In genomic region chr1:1984560-1985070, GRCh38 we compare ENCODE assay signal across 20 cellular contexts. TPM values are rescaled to one million over a fixed set of nuclear protein-coding genes. Genes with fewer than 3 reads are reported as not detected.
DNase-seq lines count a peak whose midpoint lies in the region; ATAC-seq, FAIRE-seq and TF ChIP-seq lines count a peak whose summit lies in the region.
"Had no signal": no experiment of that assay in that cellular context is flagged by ENCODE, and none has a peak within 500 bp of the region (broad histone marks: within the 10 kb centered on the region; RNA-seq: fewer than 3 reads in every experiment).

No MANE protein-coding gene starts in this region.

- peaks cover 3% of the 10 kb centered on the region for H3K27me3 Mint-ChIP-seq in activated CD4-positive, alpha-beta T cell treated with anti-CD3 and anti-CD28 coated beads, Interleukin-2, amount 10 ng/mL, durations not matched to agents 7 days and 5 days
- H3K27me3 Mint-ChIP-seq in activated CD4-positive, alpha-beta T cell treated with anti-CD3 and anti-CD28 coated beads for 36 hours: no peaks in the 10 kb centered on the region
- peaks cover 6% of the 10 kb centered on the region for H3K27me3 Mint-ChIP-seq in nephron progenitor cell (ENCODE audit: low read depth, poor library complexity)
- peaks cover 24% of the 10 kb centered on the region for H3K27me3 Mint-ChIP-seq in stimulated activated memory B cell treated with anti-CD40 and anti-IgM and Interleukin-4, amounts not matched to agents 10 μg/mL and 1 μg/mL and 100 μg/mL, for 72 hours

- no TSS peak for BruUV-seq in Panc1 (replicated peaks; lab: Mats Ljungman, UMichigan)

- CTCF ChIA-PET in activated CD4-positive, alpha-beta T cell treated with anti-CD3 and anti-CD28 coated beads, Interleukin-2, amount 10 ng/mL, durations not matched to agents 7 days and 5 days (lab: Charles Lee): no interaction called here
- CTCF ChIA-PET in activated CD4-positive, alpha-beta T cell treated with anti-CD3 and anti-CD28 coated beads for 36 hours (lab: Charles Lee): interaction anchor here (0.7 kb wide), 1 partner anchor 61 kb away, joined by 3 read pairs; no protein-coding TSS in a partner anchor
- CTCF ChIA-PET in Panc1 (lab: Charles Lee): no interaction called here

- no peak overlapping the region for H3K27ac ChIP-seq in Panc1 (ENCODE audit: low read length)
- H3K27ac ChIP-seq: 22Rv1, HL-60 had no signal

- no peaks in the 10 kb centered on the region for H3K36me3 ChIP-seq in Panc1 (ENCODE audit: control insufficient read depth, insufficient read depth, low read length)
- no peaks in the 10 kb centered on the region for H3K36me3 ChIP-seq in MG63

- TF ChIP-seq CTCF in Panc1 (IDR thresholded peaks at IDR 0.05) (no peak), nephron progenitor cell (IDR thresholded peaks at IDR 0.05) (no peak)

- POLR2A ChIA-PET in activated CD4-positive, alpha-beta T cell treated with anti-CD3 and anti-CD28 coated beads, Interleukin-2, amount 10 ng/mL, durations not matched to agents 7 days and 5 days (lab: Charles Lee): no interaction called here
- POLR2A ChIA-PET in activated CD4-positive, alpha-beta T cell treated with anti-CD3 and anti-CD28 coated beads for 36 hours (lab: Charles Lee): no interaction called here
- POLR2A ChIA-PET in Panc1 (lab: Charles Lee): no interaction called here

- H3K9me3 ChIP-seq in Panc1 (ENCODE audit: control insufficient read depth, insufficient read depth, low read depth, low read length): no peaks in the 10 kb centered on the region
- no peaks in the 10 kb centered on the region for H3K9me3 ChIP-seq in MG63

- no peaks in the 10 kb centered on the region for H3K4me1 Mint-ChIP-seq in activated CD4-positive, alpha-beta T cell treated with anti-CD3 and anti-CD28 coated beads, Interleukin-2, amount 10 ng/mL, durations not matched to agents 7 days and 5 days
- no peaks in the 10 kb centered on the region for H3K4me1 Mint-ChIP-seq in activated CD4-positive, alpha-beta T cell treated with anti-CD3 and anti-CD28 coated beads for 36 hours
- H3K4me1 Mint-ChIP-seq in nephron progenitor cell: peaks cover 38% of the 10 kb centered on the region
- H3K4me1 Mint-ChIP-seq in stimulated activated memory B cell treated with anti-CD40 and anti-IgM and Interleukin-4, amounts not matched to agents 10 μg/mL and 1 μg/mL and 100 μg/mL, for 72 hours: no peaks in the 10 kb centered on the region
- H3K4me1 Mint-ChIP-seq: CD14-positive monocyte had no signal

- H3K4me3 ChIP-seq in Panc1 (ENCODE audit: low read depth in 2 of 2, low read length in 2 of 2) (no peak overlapping the region), MG63 (no peak overlapping the region)

- FAIRE-seq in urothelium cell line (lab: Jason Lieb, UNC): no peak
- FAIRE-seq: D721Med, GM12892 had no signal

- H3K27me3 ChIP-seq in Panc1 (ENCODE audit: control insufficient read depth, insufficient read depth, low read length): no peaks in the 10 kb centered on the region
- no peaks in the 10 kb centered on the region for H3K27me3 ChIP-seq in MG63

- no peak for DNase-seq in activated CD4-positive, alpha-beta T cell treated with anti-CD3 and anti-CD28 coated beads, Interleukin-2, amount 10 ng/mL, durations not matched to agents 7 days and 5 days
- no peak for DNase-seq in activated CD4-positive, alpha-beta T cell treated with anti-CD3 and anti-CD28 coated beads for 36 hours
- no peak for DNase-seq in Panc1 (ENCODE audit: low read depth, low spot score)
- DNase-seq in nephron progenitor cell: no peak
- DNase-seq in SK-N-DZ (ENCODE audit: low spot score): no peak
- DNase-seq in MG63: no peak
- no peak for DNase-seq in urothelium cell line (ENCODE audit: low spot score)
- DNase-seq: CD8-positive, alpha-beta T cell; COR-L47; DND-41; GDM1 had no signal

- ATAC-seq in activated CD4-positive, alpha-beta T cell treated with anti-CD3 and anti-CD28 coated beads for 36 hours: no peak
- ATAC-seq in Panc1: peak; percentile 57; the same call in 1 of the 2 replicates
- ATAC-seq in stimulated activated memory B cell treated with anti-CD40 and anti-IgM and Interleukin-4, amounts not matched to agents 10 μg/mL and 1 μg/mL and 100 μg/mL, for 72 hours: peak; percentile 16
- ATAC-seq: CD8-positive, alpha-beta T cell had no signal

- H3K27ac Mint-ChIP-seq in activated CD4-positive, alpha-beta T cell treated with anti-CD3 and anti-CD28 coated beads, Interleukin-2, amount 10 ng/mL, durations not matched to agents 7 days and 5 days: peak overlapping the region; percentile 13
- no peak overlapping the region for H3K27ac Mint-ChIP-seq in activated CD4-positive, alpha-beta T cell treated with anti-CD3 and anti-CD28 coated beads for 36 hours
- peak overlapping the region; percentile 72 for H3K27ac Mint-ChIP-seq in nephron progenitor cell
- no peak overlapping the region for H3K27ac Mint-ChIP-seq in stimulated activated memory B cell treated with anti-CD40 and anti-IgM and Interleukin-4, amounts not matched to agents 10 μg/mL and 1 μg/mL and 100 μg/mL, for 72 hours
- H3K27ac Mint-ChIP-seq: CD14-positive monocyte; CD8-positive, alpha-beta T cell had no signal

- intact Hi-C loops in activated CD4-positive, alpha-beta T cell treated with anti-CD3 and anti-CD28 coated beads for 36 hours (cut with DNase I, micrococcal nuclease): no loop called here
- intact Hi-C loops in Panc1 (cut with micrococcal nuclease; ENCODE audit: unreplicated experiment): no loop called here

- no peaks in the 10 kb centered on the region for H3K36me3 Mint-ChIP-seq in activated CD4-positive, alpha-beta T cell treated with anti-CD3 and anti-CD28 coated beads, Interleukin-2, amount 10 ng/mL, durations not matched to agents 7 days and 5 days (ENCODE audit: low read depth)
- no peaks in the 10 kb centered on the region for H3K36me3 Mint-ChIP-seq in activated CD4-positive, alpha-beta T cell treated with anti-CD3 and anti-CD28 coated beads for 36 hours (ENCODE audit: low read depth)
- no peaks in the 10 kb centered on the region for H3K36me3 Mint-ChIP-seq in nephron progenitor cell (ENCODE audit: low read depth)
- H3K36me3 Mint-ChIP-seq in stimulated activated memory B cell treated with anti-CD40 and anti-IgM and Interleukin-4, amounts not matched to agents 10 μg/mL and 1 μg/mL and 100 μg/mL, for 72 hours: no peaks in the 10 kb centered on the region
- H3K36me3 Mint-ChIP-seq: CD14-positive monocyte; CD8-positive, alpha-beta T cell had no signal

- H3K4me1 ChIP-seq in Panc1 (ENCODE audit: control insufficient read depth, insufficient read depth, low read length): no peaks in the 10 kb centered on the region; the same call in 1 of the 2 replicates

- H3K4me3 Mint-ChIP-seq in activated CD4-positive, alpha-beta T cell treated with anti-CD3 and anti-CD28 coated beads, Interleukin-2, amount 10 ng/mL, durations not matched to agents 7 days and 5 days: no peak overlapping the region
- no peak overlapping the region for H3K4me3 Mint-ChIP-seq in activated CD4-positive, alpha-beta T cell treated with anti-CD3 and anti-CD28 coated beads for 36 hours
- H3K4me3 Mint-ChIP-seq in nephron progenitor cell: no peak overlapping the region
- no peak overlapping the region for H3K4me3 Mint-ChIP-seq in stimulated activated memory B cell treated with anti-CD40 and anti-IgM and Interleukin-4, amounts not matched to agents 10 μg/mL and 1 μg/mL and 100 μg/mL, for 72 hours
- H3K4me3 Mint-ChIP-seq: CD14-positive monocyte; CD8-positive, alpha-beta T cell had no signal

- peaks cover 2% of the 10 kb centered on the region for H3K9me3 Mint-ChIP-seq in activated CD4-positive, alpha-beta T cell treated with anti-CD3 and anti-CD28 coated beads, Interleukin-2, amount 10 ng/mL, durations not matched to agents 7 days and 5 days
- no peaks in the 10 kb centered on the region for H3K9me3 Mint-ChIP-seq in activated CD4-positive, alpha-beta T cell treated with anti-CD3 and anti-CD28 coated beads for 36 hours (ENCODE audit: low read depth)
- H3K9me3 Mint-ChIP-seq in nephron progenitor cell: peaks cover 4% of the 10 kb centered on the region
- no peaks in the 10 kb centered on the region for H3K9me3 Mint-ChIP-seq in stimulated activated memory B cell treated with anti-CD40 and anti-IgM and Interleukin-4, amounts not matched to agents 10 μg/mL and 1 μg/mL and 100 μg/mL, for 72 hours
- H3K9me3 Mint-ChIP-seq: CD8-positive, alpha-beta T cell had no signal

- in situ Hi-C loops in Panc1 (cut with HindIII; ENCODE audit: low pct_unique_long_range_greater_than_20kb, low sequenced_read_pairs): no loop called here

RNA-seq across cellular contexts. Expression of gene CFAP74, which starts 19.0 kb away (rescaled TPM):
- not detected for total RNA-seq in activated CD4-positive, alpha-beta T cell treated with anti-CD3 and anti-CD28 coated beads, Interleukin-2, amount 10 ng/mL, durations not matched to agents 7 days and 5 days
- under 1 TPM in 1 of 2 experiments, not detected in 1; 0.25 TPM for total RNA-seq in activated CD4-positive, alpha-beta T cell treated with anti-CD3 and anti-CD28 coated beads for 36 hours
- total RNA-seq in Panc1 (2021; ENCODE audit: unreplicated experiment): not detected
- 0.22 TPM for polyA plus RNA-seq in Panc1 (2012; ENCODE audit: insufficient read length)
- polyA plus RNA-seq in SK-N-DZ (2014; cell fraction: cytosol; rRNA removed): not detected in 2 replicates
- polyA plus RNA-seq in SK-N-DZ (2014; cell fraction: nucleus; rRNA removed): not detected in 2 replicates
- 0.20 TPM in 1 of 2 replicates, not detected in the other for total RNA-seq in MG63 (2014; rRNA removed; shearing (Covaris generic); ENCODE audit: low replicate concordance)
- total RNA-seq: A673; CD8-positive, alpha-beta T cell; H4 had no signal
- polyA plus RNA-seq: BJ, CD14-positive monocyte had no signal

RNA-seq across cellular contexts. Expression of gene GABRD, which starts 34.5 kb away (rescaled TPM):
- total RNA-seq in activated CD4-positive, alpha-beta T cell treated with anti-CD3 and anti-CD28 coated beads, Interleukin-2, amount 10 ng/mL, durations not matched to agents 7 days and 5 days: not detected
- not detected for total RNA-seq in activated CD4-positive, alpha-beta T cell treated with anti-CD3 and anti-CD28 coated beads for 36 hours
- total RNA-seq in Panc1 (2021; ENCODE audit: unreplicated experiment): 3.0 TPM
- 9.7 TPM for polyA plus RNA-seq in Panc1 (2012; ENCODE audit: insufficient read length)
- 0.15 TPM in 1 of 2 replicates, not detected in the other for polyA plus RNA-seq in SK-N-DZ (2014; cell fraction: cytosol; rRNA removed)
- polyA plus RNA-seq in SK-N-DZ (2014; cell fraction: nucleus; rRNA removed): not detected in 2 replicates
- total RNA-seq in MG63 (2014; rRNA removed; shearing (Covaris generic); ENCODE audit: low replicate concordance): not detected in 2 replicates
- total RNA-seq: A673 had no signal
- polyA plus RNA-seq: BJ, CD14-positive monocyte had no signal

Comparison
In these comparisons a context has a peak if more than half of its experiments do, and no peak if none do; other contexts are left out.
1. H3K27ac Mint-ChIP-seq: peak in activated CD4-positive, alpha-beta T cell treated with anti-CD3 and anti-CD28 coated beads, Interleukin-2, amount 10 ng/mL, durations not matched to agents 7 days and 5 days (single experiment) and nephron progenitor cell (single experiment); none in activated CD4-positive, alpha-beta T cell treated with anti-CD3 and anti-CD28 coated beads for 36 hours (single experiment) and stimulated activated memory B cell treated with anti-CD40 and anti-IgM and Interleukin-4, amounts not matched to agents 10 μg/mL and 1 μg/mL and 100 μg/mL, for 72 hours (single experiment).